18 cellular contexts compared by ENCODE assay signal in the genomic region with DNA sequence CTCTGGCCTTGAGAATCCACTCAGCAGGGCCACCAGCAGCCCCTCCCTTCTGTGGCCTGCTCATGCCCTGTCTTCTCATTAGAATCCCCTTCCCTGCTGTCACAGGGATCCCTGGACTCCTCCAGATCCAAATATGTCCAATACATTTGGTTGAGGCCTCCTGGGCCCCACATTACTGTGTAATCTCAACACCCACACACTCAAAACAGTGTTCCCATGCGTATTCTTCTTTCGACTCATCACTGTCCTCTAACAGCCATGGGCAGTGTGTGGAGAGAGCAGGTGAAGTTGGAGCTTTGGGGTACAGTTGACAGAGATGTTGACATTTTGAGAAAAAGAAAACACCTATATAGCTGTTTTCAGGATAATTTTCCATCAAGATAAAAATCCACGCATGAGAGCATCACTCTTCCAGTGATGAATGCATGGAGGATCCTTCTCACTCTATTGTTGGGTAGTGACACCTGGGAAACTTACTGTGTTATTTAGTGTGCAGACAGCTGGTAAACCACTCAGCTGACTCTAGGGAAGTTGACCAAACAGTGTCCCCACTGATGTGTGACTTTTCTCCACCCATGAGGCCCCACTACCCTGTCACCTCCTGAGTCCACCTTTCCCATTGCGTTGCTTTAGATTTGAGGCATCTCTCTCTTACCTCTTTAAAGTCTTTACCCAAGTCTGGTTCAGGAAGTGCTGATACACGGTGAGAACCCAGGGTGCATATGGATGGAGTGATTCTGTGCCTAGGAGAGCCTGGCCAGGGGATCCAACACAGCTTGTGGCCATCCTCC. TPM values are rescaled to one million over a fixed set of nuclear protein-coding genes. Genes with fewer than 3 reads are reported as not detected.
DNase-seq lines count a peak whose midpoint lies in the region; ATAC-seq and TF ChIP-seq lines count a peak whose summit lies in the region.
"Had no signal": no experiment of that assay in that cellular context is flagged by ENCODE, and none has a peak within 500 bp of the region (broad histone marks: within the 10 kb centered on the region; RNA-seq: fewer than 3 reads in every experiment).

No MANE protein-coding gene starts in this region.

- peak overlapping the region; percentile 10; the same call in 1 of the 2 replicates for H2AFZ ChIP-seq in Loucy (ENCODE audit: low read length)

- peaks cover 14% of the 10 kb centered on the region for H3K4me1 Mint-ChIP-seq in activated T-cell treated with anti-CD3 and anti-CD28 coated beads, Interleukin-2, amount 50 U/mL, for 24 hours (ENCODE audit: low read depth)
- peaks cover 46 to 50% of the 10 kb centered on the region in 2 donors for H3K4me1 Mint-ChIP-seq in stimulated activated naive B cell treated with anti-CD40 and anti-IgM and Interleukin-4, amounts not matched to agents 10 μg/mL and 1 μg/mL and 100 μg/mL, for 72 hours
- H3K4me1 Mint-ChIP-seq in effector memory CD8-positive, alpha-beta T cell (ENCODE audit: low read depth in 2 of 2), result peaks cover 0 to 3% of the 10 kb centered on the region in 2 donors

- no peak overlapping the region for H3K4me3 Mint-ChIP-seq in activated T-cell treated with anti-CD3 and anti-CD28 coated beads, Interleukin-2, amount 50 U/mL, for 24 hours
- H3K4me3 Mint-ChIP-seq in stimulated activated naive B cell treated with anti-CD40 and anti-IgM and Interleukin-4, amounts not matched to agents 10 μg/mL and 1 μg/mL and 100 μg/mL, for 72 hours, result peak overlapping the region; percentile 0 to 30
- no peak overlapping the region for H3K4me3 Mint-ChIP-seq in effector memory CD8-positive, alpha-beta T cell
- H3K4me3 Mint-ChIP-seq: CD4-positive, alpha-beta T cell had no signal

- peak; percentile 70 to 71 for ATAC-seq in stimulated activated naive B cell treated with anti-CD40 and anti-IgM and Interleukin-4, amounts not matched to agents 10 μg/mL and 1 μg/mL and 100 μg/mL, for 72 hours (replicated peaks)
- no peak for ATAC-seq in effector memory CD8-positive, alpha-beta T cell (replicated peaks)

- no peaks in the 10 kb centered on the region for H3K79me2 ChIP-seq in Loucy (ENCODE audit: insufficient read depth, low read length)

- no peaks in the 10 kb centered on the region for H3K9me3 Mint-ChIP-seq in activated T-cell treated with anti-CD3 and anti-CD28 coated beads, Interleukin-2, amount 50 U/mL, for 24 hours
- H3K9me3 Mint-ChIP-seq in stimulated activated naive B cell treated with anti-CD40 and anti-IgM and Interleukin-4, amounts not matched to agents 10 μg/mL and 1 μg/mL and 100 μg/mL, for 72 hours, result no peaks in the 10 kb centered on the region
- no peaks in the 10 kb centered on the region for H3K9me3 Mint-ChIP-seq in effector memory CD8-positive, alpha-beta T cell
- H3K9me3 Mint-ChIP-seq: CD4-positive, alpha-beta T cell had no signal

- no peak for TF ChIP-seq CTCF in Loucy (conservative IDR thresholded peaks at IDR 0.05; ENCODE audit: low read length)

- no peak overlapping the region for H3K4me3 ChIP-seq in Loucy (ENCODE audit: low read length, poor library complexity, severe bottlenecking)
- H3K4me3 ChIP-seq in H7 (ENCODE audit: insufficient read depth, low read depth, low read length), result no peak overlapping the region

- H3K27me3 ChIP-seq in Loucy (ENCODE audit: insufficient read depth, low read length, poor library complexity, severe bottlenecking), result no peaks in the 10 kb centered on the region
- H3K27me3 ChIP-seq in H7 (ENCODE audit: control insufficient read depth, insufficient read depth, low read length), result peaks cover 94% of the 10 kb centered on the region

- H3K4me1 ChIP-seq in Loucy (ENCODE audit: insufficient read depth, low read length, poor library complexity, severe bottlenecking), result peaks cover 12% of the 10 kb centered on the region

- H3F3A ChIP-seq in Loucy (ENCODE audit: low read depth), result no peaks in the 10 kb centered on the region

- H3K27me3 Mint-ChIP-seq in activated T-cell treated with anti-CD3 and anti-CD28 coated beads, Interleukin-2, amount 50 U/mL, for 24 hours, result no peaks in the 10 kb centered on the region
- H3K27me3 Mint-ChIP-seq in stimulated activated naive B cell treated with anti-CD40 and anti-IgM and Interleukin-4, amounts not matched to agents 10 μg/mL and 1 μg/mL and 100 μg/mL, for 72 hours, result no peaks in the 10 kb centered on the region
- no peaks in the 10 kb centered on the region for H3K27me3 Mint-ChIP-seq in effector memory CD8-positive, alpha-beta T cell
- H3K27me3 Mint-ChIP-seq: CD4-positive, alpha-beta T cell had no signal

- no peaks in the 10 kb centered on the region for H4K20me1 ChIP-seq in Loucy (ENCODE audit: insufficient read depth, low read length, poor library complexity, severe bottlenecking)

- H3K9ac ChIP-seq in Loucy (ENCODE audit: low read depth, low read length, poor library complexity, severe bottlenecking), result no peak overlapping the region

- H3K9me3 ChIP-seq in Loucy (ENCODE audit: insufficient read depth, low read depth, low read length), result no peaks in the 10 kb centered on the region

- DNase-seq in activated T-cell treated with anti-CD3 and anti-CD28 coated beads, Interleukin-2, amount 50 U/mL, for 24 hours, result no peak
- DNase-seq in activated T-cell treated with anti-CD3 and anti-CD28 coated beads for 4 hours (no peak), germinal center (ENCODE audit: low spot score) (peak; percentile 54), H7 (no peak), activated gamma-delta T cell (lab: John Stamatoyannopoulos, UW) (no peak)
- no peak for DNase-seq in stimulated activated naive B cell treated with anti-CD40 and anti-IgM and Interleukin-4, amounts not matched to agents 10 μg/mL and 1 μg/mL and 100 μg/mL, for 72 hours
- DNase-seq in effector memory CD8-positive, alpha-beta T cell, result no peak
- DNase-seq: Calu3; CD4-positive, alpha-beta T cell; DMS79 treated with DMSO at 0.1 percent for 48 hours; GDM1; Kasumi-1; NCI-H1417; NCI-H1930; NCI-H2171 treated with DMSO at 0.1 percent for 48 hours; NCI-H510A; RPMI8226 had no signal

- H3K4me2 ChIP-seq in Loucy (ENCODE audit: low read depth, low read length, poor library complexity, severe bottlenecking), result no peak overlapping the region

- H3K36me3 ChIP-seq in Loucy (ENCODE audit: insufficient read depth, low read length) (no peaks in the 10 kb centered on the region), H7 (replicated peaks; ENCODE audit: control insufficient read depth, insufficient read depth, low read length) (no peaks in the 10 kb centered on the region)

- H3K36me3 Mint-ChIP-seq in activated T-cell treated with anti-CD3 and anti-CD28 coated beads, Interleukin-2, amount 50 U/mL, for 24 hours (ENCODE audit: low read depth), result no peaks in the 10 kb centered on the region
- H3K36me3 Mint-ChIP-seq in stimulated activated naive B cell treated with anti-CD40 and anti-IgM and Interleukin-4, amounts not matched to agents 10 μg/mL and 1 μg/mL and 100 μg/mL, for 72 hours, result no peaks in the 10 kb centered on the region
- no peaks in the 10 kb centered on the region for H3K36me3 Mint-ChIP-seq in effector memory CD8-positive, alpha-beta T cell (ENCODE audit: insufficient read depth)

- H3K27ac Mint-ChIP-seq in activated T-cell treated with anti-CD3 and anti-CD28 coated beads, Interleukin-2, amount 50 U/mL, for 24 hours, result peak overlapping the region; percentile 31
- peak overlapping the region; percentile 26 for H3K27ac Mint-ChIP-seq in stimulated activated naive B cell treated with anti-CD40 and anti-IgM and Interleukin-4, amounts not matched to agents 10 μg/mL and 1 μg/mL and 100 μg/mL, for 72 hours
- H3K27ac Mint-ChIP-seq in effector memory CD8-positive, alpha-beta T cell, result no peak overlapping the region
- H3K27ac Mint-ChIP-seq: CD4-positive, alpha-beta T cell had no signal

- no peaks in the 10 kb centered on the region for H3K9me2 ChIP-seq in Loucy (replicated peaks; ENCODE audit: low read depth, low read length)

RNA-seq across cellular contexts. Expression of a gene that starts 28.7 kb away (rescaled TPM):
- total RNA-seq in H7 (2014; rRNA removed; shearing (Covaris generic)), result not detected in 2 replicates
- total RNA-seq: Calu3; CD4-positive, alpha-beta T cell had no signal

Comparison
In these comparisons a context has a peak if more than half of its experiments do, and no peak if none do; other contexts are left out.
1. H3K27ac Mint-ChIP-seq: peak in activated T-cell treated with anti-CD3 and anti-CD28 coated beads, Interleukin-2, amount 50 U/mL, for 24 hours (single experiment) and stimulated activated naive B cell treated with anti-CD40 and anti-IgM and Interleukin-4, amounts not matched to agents 10 μg/mL and 1 μg/mL and 100 μg/mL, for 72 hours (single experiment); none in effector memory CD8-positive, alpha-beta T cell (0 of 2).
2. H3K4me3 Mint-ChIP-seq: peak in stimulated activated naive B cell treated with anti-CD40 and anti-IgM and Interleukin-4, amounts not matched to agents 10 μg/mL and 1 μg/mL and 100 μg/mL, for 72 hours (2 of 2); none in activated T-cell treated with anti-CD3 and anti-CD28 coated beads, Interleukin-2, amount 50 U/mL, for 24 hours (single experiment) and effector memory CD8-positive, alpha-beta T cell (0 of 2).